ENCODE assay signal across 18 cellular contexts in the genomic region with DNA sequence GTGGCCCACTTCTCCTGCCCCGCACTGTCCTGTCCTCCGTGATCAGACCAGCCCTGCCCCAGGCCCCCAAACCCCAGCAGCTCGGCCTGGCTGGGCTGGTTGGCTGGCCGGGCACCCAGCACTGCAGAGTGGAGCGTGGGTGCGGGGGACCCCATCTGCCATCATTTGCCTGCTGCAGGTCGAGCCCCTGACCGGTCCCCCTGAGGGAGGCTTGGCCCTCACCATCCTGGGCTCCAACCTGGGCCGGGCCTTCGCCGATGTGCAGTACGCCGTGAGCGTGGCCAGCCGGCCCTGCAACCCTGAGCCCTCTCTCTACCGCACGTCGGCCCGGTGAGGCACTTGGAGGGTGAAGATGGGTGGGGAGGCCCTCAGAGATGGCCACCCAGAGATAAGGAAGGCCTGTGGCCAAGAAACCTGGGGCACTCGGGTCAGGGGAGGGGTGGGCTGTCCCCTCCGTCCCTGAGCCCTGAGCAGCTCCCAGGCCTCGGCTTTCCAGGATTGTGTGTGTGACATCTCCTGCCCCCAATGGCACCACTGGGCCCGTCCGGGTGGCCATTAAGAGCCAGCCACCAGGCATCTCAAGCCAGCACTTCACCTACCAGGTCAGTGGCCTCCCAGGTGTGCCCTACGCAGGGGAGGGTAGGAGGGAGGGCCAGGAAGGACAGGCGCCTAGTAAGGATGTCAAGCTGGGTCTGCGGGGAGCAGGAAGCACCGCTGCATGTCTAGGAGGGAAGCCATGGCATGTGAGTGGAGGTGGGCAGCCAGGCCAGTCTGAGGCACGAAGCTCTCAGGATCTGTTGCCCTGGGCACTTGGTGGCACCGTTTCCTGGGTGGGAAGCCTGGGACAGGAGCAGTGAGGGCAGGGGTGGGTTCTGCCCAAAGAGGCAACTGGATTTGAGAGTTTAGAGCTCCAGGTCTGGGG. TPM values are rescaled to one million over a fixed set of nuclear protein-coding genes. Genes with fewer than 3 reads are reported as not detected.
DNase-seq lines count a peak whose midpoint lies in the region; ATAC-seq, FAIRE-seq and TF ChIP-seq lines count a peak whose summit lies in the region.
"Had no signal": no experiment of that assay in that cellular context is flagged by ENCODE, and none has a peak within 500 bp of the region (broad histone marks: within the 10 kb centered on the region; RNA-seq: fewer than 3 reads in every experiment).

No MANE protein-coding gene starts in this region.

- H3K27me3 ChIP-seq in right lobe of liver (no peaks in the 10 kb centered on the region), HepG2 (ENCODE audit: control insufficient read depth in 1 of 2, insufficient read depth in 2 of 2, low read length in 2 of 2) (no peaks in the 10 kb centered on the region), upper lobe of right lung (no peaks in the 10 kb centered on the region)

- no peaks in the 10 kb centered on the region for H3K79me2 ChIP-seq in HepG2 (ENCODE audit: insufficient read depth, low read length)

- H3K4me1 ChIP-seq in right lobe of liver (no peaks in the 10 kb centered on the region), HepG2 (ENCODE audit: insufficient read depth, low read length) (no peaks in the 10 kb centered on the region), upper lobe of right lung (no peaks in the 10 kb centered on the region)

- in situ Hi-C loops in HepG2 (cut with HindIII; ENCODE audit: extremely low pct_ligation_motif_present, low pct_unique_long_range_greater_than_20kb), result no loop called here

- FAIRE-seq in HepG2 (lab: Jason Lieb, UNC) (no peak), GM12892 (lab: Jason Lieb, UNC) (no peak)
- FAIRE-seq: GM12878 had no signal

- H2AFZ ChIP-seq in HepG2 (ENCODE audit: low read length), result no peak overlapping the region
- H2AFZ ChIP-seq: PC-9 had no signal

- intact Hi-C loops in right lobe of liver (cut with DNase I) (no loop called here), HepG2 (cut with micrococcal nuclease; ENCODE audit: unreplicated experiment) (no loop called here), upper lobe of right lung (cut with DNase I) (no loop called here)

- POLR2A ChIA-PET in HepG2 (lab: Yijun Ruan, JAX), result no interaction called here

- no peak for TF ChIP-seq RAD21 in HepG2 (CRISPR knock-in tag; IDR thresholded peaks at IDR 0.05)

- H3K36me3 ChIP-seq in right lobe of liver (no peaks in the 10 kb centered on the region), HepG2 (replicated peaks in 1 of 2; ENCODE audit: control insufficient read depth in 1 of 2, insufficient read depth in 2 of 2, low read length in 2 of 2) (no peaks in the 10 kb centered on the region), upper lobe of right lung (no peaks in the 10 kb centered on the region)

- TF ChIP-seq CTCF in right lobe of liver (IDR thresholded peaks at IDR 0.05), result no peak
- no peak for TF ChIP-seq CTCF in HepG2 (CRISPR knock-in tag; IDR thresholded peaks at IDR 0.05)
- TF ChIP-seq CTCF in upper lobe of right lung (IDR thresholded peaks at IDR 0.05), result no peak

- CTCF ChIA-PET in HepG2 (lab: Yijun Ruan, JAX; ENCODE audit: low intra/inter-chr PET ratio, low total read pairs), result no interaction called here

- peak in 2 of 3 donors; percentile 17 to 40 for DNase-seq in right lobe of liver
- DNase-seq in HepG2 (ENCODE audit: low spot score), result no peak
- DNase-seq in GM12892 (ENCODE audit: insufficient read length), result peak; percentile 13
- DNase-seq in iPS-NIHi11 (ENCODE audit: low spot score), result peak; percentile 1
- DNase-seq in upper lobe of right lung, result peak; percentile 49
- no peak for DNase-seq in DMS53 (lab: John Stamatoyannopoulos, UW)
- DNase-seq in Kasumi-1 (lab: John Stamatoyannopoulos, UW), result no peak
- DNase-seq: DMS79, GOT3, KBM-7, NCI-H1048, NCI-H1436 treated with DMSO at 0.1 percent for 48 hours, NCI-H2081, NCI-H510A treated with DMSO at 0.1 percent for 48 hours, NCI-H82, PC-9 had no signal

- TF ChIP-seq POLR2A in right lobe of liver (IDR thresholded peaks at IDR 0.05), result no peak
- TF ChIP-seq POLR2A in HepG2 (IDR thresholded peaks at IDR 0.05; ENCODE audit: insufficient read depth in 1 of 2, low read depth in 2 of 2, low read length in 2 of 2), result no peak
- no peak for TF ChIP-seq POLR2A in GM12892 (IDR thresholded peaks at IDR 0.05; ENCODE audit: low read depth, low read length)

- no peak overlapping the region for H3K4me2 ChIP-seq in HepG2 (ENCODE audit: low read depth, low read length)
- H3K4me2 ChIP-seq: PC-9 had no signal

- WGBS in right lobe of liver (ENCODE audit: insufficient coverage, low coverage, low lambda C conversion rate, missing lambda C conversion rate), result 20% methylated on average over 1 of the region's 30 CpGs
- 100% methylated on average over 1 of the region's 30 CpGs for WGBS in HepG2 (ENCODE audit: low lambda C conversion rate)

- H3K4me3 ChIP-seq in right lobe of liver (no peak overlapping the region), HepG2 (replicated peaks in 1 of 3; ENCODE audit: insufficient read depth in 1 of 3, low read depth in 2 of 3, low read length in 3 of 3) (no peak overlapping the region), upper lobe of right lung (no peak overlapping the region)
- H3K4me3 ChIP-seq: GM12878, PC-9 had no signal

- H3K27ac ChIP-seq in right lobe of liver (no peak overlapping the region), HepG2 (ENCODE audit: extremely low read length, insufficient read depth, low read length) (no peak overlapping the region), upper lobe of right lung (no peak overlapping the region)
- H3K27ac ChIP-seq: PC-9 had no signal

- no peak overlapping the region for H3K9ac ChIP-seq in HepG2 (ENCODE audit: insufficient read depth, low read depth, low read length)

- ATAC-seq in right lobe of liver (no peak), HepG2 (no peak), upper lobe of right lung (no peak)
- ATAC-seq: GM12878 had no signal

- BruUV-seq in HepG2 (replicated peaks; lab: Mats Ljungman, UMichigan), result no TSS peak

- H3K9me3 ChIP-seq in right lobe of liver, result no peaks in the 10 kb centered on the region
- no peaks in the 10 kb centered on the region for H3K9me3 ChIP-seq in HepG2 (ENCODE audit: low read length)
- H3K9me3 ChIP-seq in upper lobe of right lung, result no peaks in the 10 kb centered on the region

- H4K20me1 ChIP-seq in HepG2 (ENCODE audit: insufficient read depth, low read length), result no peaks in the 10 kb centered on the region

- TF ChIP-seq EP300 in HepG2 (IDR thresholded peaks at IDR 0.05; ENCODE audit: low read depth in 2 of 2, low read length in 2 of 2), result no peak
- TF ChIP-seq EP300 in HepG2 (CRISPR knock-in tag; IDR thresholded peaks at IDR 0.05; ENCODE audit: borderline replicate concordance), result no peak

RNA-seq across cellular contexts. Expression of a gene that starts 7.9 kb away (rescaled TPM):
- total RNA-seq in right lobe of liver, result 1 to 10 TPM in 3 of 6 experiments, under 1 TPM in 3; 0.55 to 1.7 (median 0.94) TPM
- 1.2 and 3.0 TPM in 2 replicates for total RNA-seq in HepG2 (2016; rRNA removed; fragmentation: Illumina TruSeq; extraction: Trizol)
- 0.20 and 0.62 TPM in 2 replicates for total RNA-seq in HepG2 (2016; cell fraction: cytosol; rRNA removed; fragmentation: Illumina TruSeq; extraction: Trizol; ENCODE audit: low read depth)
- total RNA-seq in HepG2 (2016; cell fraction: insoluble cytoplasmic fraction; rRNA removed; fragmentation: Illumina TruSeq; extraction: Trizol), result 0.51 and 3.2 TPM in 2 replicates
- 0.90 and 1.4 TPM in 2 replicates for total RNA-seq in HepG2 (2016; cell fraction: membrane; rRNA removed; fragmentation: Illumina TruSeq; extraction: Trizol)
- total RNA-seq in HepG2 (2016; cell fraction: nucleus; rRNA removed; fragmentation: Illumina TruSeq; extraction: Trizol), result 3.6 and 5.9 TPM in 2 replicates
- 6.9 and 8.1 TPM in 2 replicates for polyA plus RNA-seq in HepG2 (2011; rRNA removed)
- polyA plus RNA-seq in HepG2 (2011; cell fraction: cytosol; rRNA removed), result 2.0 and 3.8 TPM in 2 replicates
- 40.4 and 58.7 TPM in 2 replicates for polyA plus RNA-seq in HepG2 (2011; cell fraction: nucleus; rRNA removed)
- 3.4 and 5.7 TPM in 2 replicates for polyA plus RNA-seq in HepG2 (2012)
- polyA plus RNA-seq in HepG2 (2016; cell fraction: cytosol; fragmentation: Illumina TruSeq; extraction: Trizol; ENCODE audit: low read depth), result 0.61 and 0.93 TPM in 2 replicates
- 1.8 and 2.9 TPM in 2 replicates for polyA plus RNA-seq in HepG2 (2016; cell fraction: insoluble cytoplasmic fraction; fragmentation: Illumina TruSeq; extraction: Trizol; ENCODE audit: low read depth)
- polyA plus RNA-seq in HepG2 (2016; cell fraction: membrane; fragmentation: Illumina TruSeq; extraction: Trizol; ENCODE audit: low read depth), result 2.0 and 2.3 TPM in 2 replicates
- 20.2 and 27.0 TPM in 2 replicates for polyA plus RNA-seq in HepG2 (2016; cell fraction: nucleus; fragmentation: Illumina TruSeq; extraction: Trizol; ENCODE audit: insufficient read depth, low read depth)
- polyA minus RNA-seq in HepG2 (2011; rRNA and poly(A)+ RNA removed; ENCODE audit: low replicate concordance), result 0.68 and 8.0 TPM in 2 replicates
- 5.1 and 5.5 TPM in 2 replicates for polyA minus RNA-seq in HepG2 (2011; cell fraction: cytosol; rRNA and poly(A)+ RNA removed)
- polyA minus RNA-seq in HepG2 (2011; cell fraction: nucleus; rRNA and poly(A)+ RNA removed), result 5.0 and 6.8 TPM in 2 replicates
- not detected for polyA plus RNA-seq in GM12892 (2012; ENCODE audit: missing spikeins)
- 3.3 TPM for total RNA-seq in upper lobe of right lung
- total RNA-seq: CD4-positive, alpha-beta T cell had no signal

RNA-seq across cellular contexts. Expression of a gene that starts 8.9 kb away (rescaled TPM):
- total RNA-seq in right lobe of liver (not detected), HepG2 (2016; rRNA removed; fragmentation: Illumina TruSeq; extraction: Trizol) (0.22 TPM in 1 of 2 replicates, not detected in the other), upper lobe of right lung (not detected)
- total RNA-seq in HepG2 (2016; cell fraction: cytosol; rRNA removed; fragmentation: Illumina TruSeq; extraction: Trizol; ENCODE audit: low read depth), result not detected in 2 replicates
- total RNA-seq in HepG2 (2016; cell fraction: insoluble cytoplasmic fraction; rRNA removed; fragmentation: Illumina TruSeq; extraction: Trizol), result 0.09 TPM in 1 of 2 replicates, not detected in the other
- 0.07 TPM in 1 of 2 replicates, not detected in the other for total RNA-seq in HepG2 (2016; cell fraction: membrane; rRNA removed; fragmentation: Illumina TruSeq; extraction: Trizol)
- not detected in 2 replicates for total RNA-seq in HepG2 (2016; cell fraction: nucleus; rRNA removed; fragmentation: Illumina TruSeq; extraction: Trizol)
- polyA plus RNA-seq in HepG2 (2011; rRNA removed), result 0.10 and 0.30 TPM in 2 replicates
- polyA plus RNA-seq in HepG2 (2011; cell fraction: cytosol; rRNA removed), result 0.03 and 0.13 TPM in 2 replicates
- 0.93 and 2.1 TPM in 2 replicates for polyA plus RNA-seq in HepG2 (2011; cell fraction: nucleus; rRNA removed)
- polyA plus RNA-seq in HepG2 (2012), result 0.07 and 0.15 TPM in 2 replicates
- polyA plus RNA-seq in HepG2 (2016; cell fraction: cytosol; fragmentation: Illumina TruSeq; extraction: Trizol; ENCODE audit: low read depth), result 0.16 and 0.37 TPM in 2 replicates
- not detected in 2 replicates for polyA plus RNA-seq in HepG2 (2016; cell fraction: insoluble cytoplasmic fraction; fragmentation: Illumina TruSeq; extraction: Trizol; ENCODE audit: low read depth)
- 0.14 TPM in 1 of 2 replicates, not detected in the other for polyA plus RNA-seq in HepG2 (2016; cell fraction: membrane; fragmentation: Illumina TruSeq; extraction: Trizol; ENCODE audit: low read depth)
- 0.57 TPM in 1 of 2 replicates, not detected in the other for polyA plus RNA-seq in HepG2 (2016; cell fraction: nucleus; fragmentation: Illumina TruSeq; extraction: Trizol; ENCODE audit: insufficient read depth, low read depth)
- 0.06 TPM in 1 of 2 replicates, not detected in the other for polyA minus RNA-seq in HepG2 (2011; rRNA and poly(A)+ RNA removed; ENCODE audit: low replicate concordance)
- not detected in 2 replicates for polyA minus RNA-seq in HepG2 (2011; cell fraction: cytosol; rRNA and poly(A)+ RNA removed)
- polyA minus RNA-seq in HepG2 (2011; cell fraction: nucleus; rRNA and poly(A)+ RNA removed), result not detected in 2 replicates
- 0.32 TPM for polyA plus RNA-seq in GM12892 (2012; ENCODE audit: missing spikeins)
- total RNA-seq: CD4-positive, alpha-beta T cell; GM12878 had no signal

RNA-seq across cellular contexts. Expression of a gene that starts 22.2 kb away (rescaled TPM):
- 10 to 100 TPM; 19.4 to 70.1 (median 27.4) TPM for total RNA-seq in right lobe of liver
- 16.2 and 18.7 TPM in 2 replicates for total RNA-seq in HepG2 (2016; rRNA removed; fragmentation: Illumina TruSeq; extraction: Trizol)
- total RNA-seq in HepG2 (2016; cell fraction: cytosol; rRNA removed; fragmentation: Illumina TruSeq; extraction: Trizol; ENCODE audit: low read depth), result 13.0 and 13.1 TPM in 2 replicates
- 17.8 and 20.1 TPM in 2 replicates for total RNA-seq in HepG2 (2016; cell fraction: insoluble cytoplasmic fraction; rRNA removed; fragmentation: Illumina TruSeq; extraction: Trizol)
- 8.6 and 11.1 TPM in 2 replicates for total RNA-seq in HepG2 (2016; cell fraction: membrane; rRNA removed; fragmentation: Illumina TruSeq; extraction: Trizol)
- 12.0 and 15.0 TPM in 2 replicates for total RNA-seq in HepG2 (2016; cell fraction: nucleus; rRNA removed; fragmentation: Illumina TruSeq; extraction: Trizol)
- polyA plus RNA-seq in HepG2 (2011; rRNA removed), result 35.5 and 36.0 TPM in 2 replicates
- polyA plus RNA-seq in HepG2 (2011; cell fraction: cytosol; rRNA removed), result 26.8 and 43.0 TPM in 2 replicates
- polyA plus RNA-seq in HepG2 (2011; cell fraction: nucleus; rRNA removed), result 101 and 115 TPM in 2 replicates
- 19.4 and 20.6 TPM in 2 replicates for polyA plus RNA-seq in HepG2 (2012)
- 11.0 and 12.1 TPM in 2 replicates for polyA plus RNA-seq in HepG2 (2016; cell fraction: cytosol; fragmentation: Illumina TruSeq; extraction: Trizol; ENCODE audit: low read depth)
- polyA plus RNA-seq in HepG2 (2016; cell fraction: insoluble cytoplasmic fraction; fragmentation: Illumina TruSeq; extraction: Trizol; ENCODE audit: low read depth), result 24.4 and 28.5 TPM in 2 replicates
- 10.0 and 10.7 TPM in 2 replicates for polyA plus RNA-seq in HepG2 (2016; cell fraction: membrane; fragmentation: Illumina TruSeq; extraction: Trizol; ENCODE audit: low read depth)
- polyA plus RNA-seq in HepG2 (2016; cell fraction: nucleus; fragmentation: Illumina TruSeq; extraction: Trizol; ENCODE audit: insufficient read depth, low read depth), result 28.9 and 29.2 TPM in 2 replicates
- 56.4 and 152 TPM in 2 replicates for polyA minus RNA-seq in HepG2 (2011; rRNA and poly(A)+ RNA removed; ENCODE audit: low replicate concordance)
- polyA minus RNA-seq in HepG2 (2011; cell fraction: cytosol; rRNA and poly(A)+ RNA removed), result 11.8 and 17.8 TPM in 2 replicates
- polyA minus RNA-seq in HepG2 (2011; cell fraction: nucleus; rRNA and poly(A)+ RNA removed), result 16.5 and 18.6 TPM in 2 replicates
- 33.2 TPM for polyA plus RNA-seq in GM12892 (2012; ENCODE audit: missing spikeins)
- 42.7 TPM for total RNA-seq in upper lobe of right lung

RNA-seq across cellular contexts. Expression of a gene that starts 22.5 kb away (rescaled TPM):
- total RNA-seq in right lobe of liver, result 100 to 1,000 TPM; 150 to 221 (median 205) TPM
- total RNA-seq in HepG2 (2016; rRNA removed; fragmentation: Illumina TruSeq; extraction: Trizol), result 124 and 214 TPM in 2 replicates
- total RNA-seq in HepG2 (2016; cell fraction: cytosol; rRNA removed; fragmentation: Illumina TruSeq; extraction: Trizol; ENCODE audit: low read depth), result 180 and 198 TPM in 2 replicates
- total RNA-seq in HepG2 (2016; cell fraction: insoluble cytoplasmic fraction; rRNA removed; fragmentation: Illumina TruSeq; extraction: Trizol), result 138 and 213 TPM in 2 replicates
- 175 and 187 TPM in 2 replicates for total RNA-seq in HepG2 (2016; cell fraction: membrane; rRNA removed; fragmentation: Illumina TruSeq; extraction: Trizol)
- 143 and 151 TPM in 2 replicates for total RNA-seq in HepG2 (2016; cell fraction: nucleus; rRNA removed; fragmentation: Illumina TruSeq; extraction: Trizol)
- polyA plus RNA-seq in HepG2 (2011; rRNA removed), result 288 and 319 TPM in 2 replicates
- polyA plus RNA-seq in HepG2 (2011; cell fraction: cytosol; rRNA removed), result 276 and 476 TPM in 2 replicates
- polyA plus RNA-seq in HepG2 (2011; cell fraction: nucleus; rRNA removed), result 234 and 252 TPM in 2 replicates
- 198 and 204 TPM in 2 replicates for polyA plus RNA-seq in HepG2 (2012)
- polyA plus RNA-seq in HepG2 (2016; cell fraction: cytosol; fragmentation: Illumina TruSeq; extraction: Trizol; ENCODE audit: low read depth), result 201 and 218 TPM in 2 replicates
- polyA plus RNA-seq in HepG2 (2016; cell fraction: insoluble cytoplasmic fraction; fragmentation: Illumina TruSeq; extraction: Trizol; ENCODE audit: low read depth), result 141 and 145 TPM in 2 replicates
- 192 and 200 TPM in 2 replicates for polyA plus RNA-seq in HepG2 (2016; cell fraction: membrane; fragmentation: Illumina TruSeq; extraction: Trizol; ENCODE audit: low read depth)
- 301 and 315 TPM in 2 replicates for polyA plus RNA-seq in HepG2 (2016; cell fraction: nucleus; fragmentation: Illumina TruSeq; extraction: Trizol; ENCODE audit: insufficient read depth, low read depth)
- polyA minus RNA-seq in HepG2 (2011; rRNA and poly(A)+ RNA removed; ENCODE audit: low replicate concordance), result 172 and 203 TPM in 2 replicates
- 187 and 225 TPM in 2 replicates for polyA minus RNA-seq in HepG2 (2011; cell fraction: cytosol; rRNA and poly(A)+ RNA removed)
- 34.9 TPM in 2 replicates for polyA minus RNA-seq in HepG2 (2011; cell fraction: nucleus; rRNA and poly(A)+ RNA removed)
- polyA plus RNA-seq in GM12892 (2012; ENCODE audit: missing spikeins), result 239 TPM
- total RNA-seq in upper lobe of right lung, result 204 TPM

RNA-seq across cellular contexts. Expression of a gene that starts 47.3 kb away (rescaled TPM):
- total RNA-seq in right lobe of liver (10 to 100 TPM in 4 of 6 experiments, 1 to 10 TPM in 2; 8.0 to 20.8 (median 10.9) TPM), HepG2 (2016; rRNA removed; fragmentation: Illumina TruSeq; extraction: Trizol) (10.1 and 15.9 TPM in 2 replicates), upper lobe of right lung (15.1 TPM)
- 1.6 and 2.0 TPM in 2 replicates for total RNA-seq in HepG2 (2016; cell fraction: cytosol; rRNA removed; fragmentation: Illumina TruSeq; extraction: Trizol; ENCODE audit: low read depth)
- 9.1 and 16.2 TPM in 2 replicates for total RNA-seq in HepG2 (2016; cell fraction: insoluble cytoplasmic fraction; rRNA removed; fragmentation: Illumina TruSeq; extraction: Trizol)
- 5.1 and 7.8 TPM in 2 replicates for total RNA-seq in HepG2 (2016; cell fraction: membrane; rRNA removed; fragmentation: Illumina TruSeq; extraction: Trizol)
- 14.6 and 18.2 TPM in 2 replicates for total RNA-seq in HepG2 (2016; cell fraction: nucleus; rRNA removed; fragmentation: Illumina TruSeq; extraction: Trizol)
- polyA plus RNA-seq in HepG2 (2011; rRNA removed), result 11.4 and 15.4 TPM in 2 replicates
- 7.2 and 9.7 TPM in 2 replicates for polyA plus RNA-seq in HepG2 (2011; cell fraction: cytosol; rRNA removed)
- polyA plus RNA-seq in HepG2 (2011; cell fraction: nucleus; rRNA removed), result 50.2 and 59.9 TPM in 2 replicates
- polyA plus RNA-seq in HepG2 (2012), result 19.7 and 23.2 TPM in 2 replicates
- 2.1 and 2.2 TPM in 2 replicates for polyA plus RNA-seq in HepG2 (2016; cell fraction: cytosol; fragmentation: Illumina TruSeq; extraction: Trizol; ENCODE audit: low read depth)
- polyA plus RNA-seq in HepG2 (2016; cell fraction: insoluble cytoplasmic fraction; fragmentation: Illumina TruSeq; extraction: Trizol; ENCODE audit: low read depth), result 8.6 and 12.6 TPM in 2 replicates
- polyA plus RNA-seq in HepG2 (2016; cell fraction: membrane; fragmentation: Illumina TruSeq; extraction: Trizol; ENCODE audit: low read depth), result 4.3 and 5.1 TPM in 2 replicates
- 34.6 and 36.9 TPM in 2 replicates for polyA plus RNA-seq in HepG2 (2016; cell fraction: nucleus; fragmentation: Illumina TruSeq; extraction: Trizol; ENCODE audit: insufficient read depth, low read depth)
- polyA minus RNA-seq in HepG2 (2011; rRNA and poly(A)+ RNA removed; ENCODE audit: low replicate concordance), result 25.4 and 48.9 TPM in 2 replicates
- polyA minus RNA-seq in HepG2 (2011; cell fraction: cytosol; rRNA and poly(A)+ RNA removed), result 19.4 and 20.9 TPM in 2 replicates
- polyA minus RNA-seq in HepG2 (2011; cell fraction: nucleus; rRNA and poly(A)+ RNA removed), result 25.5 and 30.1 TPM in 2 replicates
- 0.47 TPM for polyA plus RNA-seq in GM12892 (2012; ENCODE audit: missing spikeins)

Comparison
In these comparisons a context has a peak if more than half of its experiments do, and no peak if none do; other contexts are left out.
1. DNase-seq: peak in right lobe of liver (2 of 3), GM12892 (single experiment), iPS-NIHi11 (single experiment) and upper lobe of right lung (single experiment); none in HepG2 (single experiment), DMS53 (single experiment) and Kasumi-1 (0 of 2).